In the genomic region with DNA sequence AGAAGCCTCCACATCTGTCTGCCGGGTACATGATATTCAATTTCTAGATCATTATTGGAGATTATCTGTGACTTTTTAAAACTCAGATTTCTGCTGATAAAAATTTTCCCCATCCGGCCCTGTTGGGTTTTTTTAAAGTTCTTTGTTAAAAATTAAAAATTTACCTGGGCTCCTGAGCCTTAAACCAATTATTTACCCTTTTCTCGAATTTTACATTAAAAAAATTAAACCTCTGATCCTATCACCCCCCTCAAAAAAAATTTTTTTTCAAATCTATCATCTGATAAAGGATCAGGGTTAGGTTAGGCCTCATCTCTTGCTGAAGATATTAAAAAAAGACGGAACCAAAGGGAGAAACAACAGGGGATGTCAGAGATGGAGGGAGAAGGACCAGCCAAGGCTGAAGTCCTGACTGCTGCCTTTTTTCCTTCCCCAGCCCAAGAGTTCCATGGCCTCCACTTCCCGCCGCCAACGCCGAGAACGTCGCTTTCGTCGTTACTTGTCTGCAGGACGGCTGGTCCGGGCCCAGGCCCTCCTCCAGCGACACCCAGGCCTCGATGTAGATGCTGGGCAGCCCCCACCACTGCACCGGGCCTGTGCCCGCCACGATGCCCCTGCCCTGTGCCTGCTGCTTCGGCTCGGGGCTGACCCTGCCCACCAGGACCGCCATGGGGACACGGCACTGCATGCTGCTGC, we compare ENCODE assay signal across 8 cellular contexts. TPM values are rescaled to one million over a fixed set of nuclear protein-coding genes. Genes with fewer than 3 reads are reported as not detected.
DNase-seq lines count a peak whose midpoint lies in the region; ATAC-seq, FAIRE-seq and TF ChIP-seq lines count a peak whose summit lies in the region.

No MANE protein-coding gene starts in this region.

- TF ChIP-seq POLR2A in erythroblast (IDR thresholded peaks at IDR 0.05; ENCODE audit: low read length), result peak; percentile 29

- 60 to 69% methylated on average over 22 to 23 of the region's 23 CpGs for WGBS in pancreas, 2 donors

- in situ Hi-C loops in ACHN (cut with HindIII; ENCODE audit: low pct_ligation_motif_present, low pct_unique_long_range_greater_than_20kb, low sequenced_read_pairs), result no loop called here
- in situ Hi-C loops in GM13977 (cut with MboI; ENCODE audit: low pct_unique_long_range_greater_than_20kb, low sequenced_read_pairs, unreplicated experiment), result no loop called here

- H3K27me3 ChIP-seq in DND-41 (ENCODE audit: insufficient read depth, low read length, poor library complexity), result no peaks in the 10 kb centered on the region
- no peaks in the 10 kb centered on the region for H3K27me3 ChIP-seq in pancreas

- H4K20me1 ChIP-seq in DND-41 (ENCODE audit: insufficient read depth, low read length), result no peaks in the 10 kb centered on the region

- peaks cover 31% of the 10 kb centered on the region for H3K36me3 ChIP-seq in DND-41 (ENCODE audit: insufficient read depth, low read length)
- H3K36me3 ChIP-seq in pancreas, result peaks cover 0 to 4% (median 0%) of the 10 kb centered on the region in 3 donors

- H3K79me2 ChIP-seq in DND-41 (ENCODE audit: insufficient read depth, low read length), result peaks cover 48% of the 10 kb centered on the region

- H3K9me3 ChIP-seq in DND-41 (ENCODE audit: insufficient read depth, low read length, severe bottlenecking), result no peaks in the 10 kb centered on the region
- H3K9me3 ChIP-seq in pancreas, result no peaks in the 10 kb centered on the region

- no peak for FAIRE-seq in pancreas (lab: Jason Lieb, UNC)

- no peak for TF ChIP-seq CTCF in DND-41 (IDR thresholded peaks at IDR 0.05; ENCODE audit: borderline replicate concordance, extremely low read depth, low read length, poor library complexity, severe bottlenecking)
- TF ChIP-seq CTCF in RWPE1 (conservative IDR thresholded peaks at IDR 0.05; ENCODE audit: low read depth), result no peak
- TF ChIP-seq CTCF in pancreas (IDR thresholded peaks at IDR 0.05), result no peak
- no peak for TF ChIP-seq CTCF in GM13977 (IDR thresholded peaks at IDR 0.05; ENCODE audit: extremely low read depth, insufficient read depth, missing control alignments)

- H2AFZ ChIP-seq in DND-41 (ENCODE audit: low read depth, low read length), result peak overlapping the region; percentile 75

- peaks cover 52% of the 10 kb centered on the region for H3K4me1 ChIP-seq in DND-41 (ENCODE audit: insufficient read depth, low read length)
- peaks cover 9 to 15% (median 13%) of the 10 kb centered on the region in 3 donors for H3K4me1 ChIP-seq in pancreas

- H3K27ac ChIP-seq in DND-41 (ENCODE audit: low read length), result peak overlapping the region; percentile 62
- peak overlapping the region; percentile 76 for H3K27ac ChIP-seq in RWPE1
- peak overlapping the region; percentile 28 to 79 (median 45) for H3K27ac ChIP-seq in pancreas

- POLR2A ChIA-PET in RWPE1 (lab: Yijun Ruan, JAX; ENCODE audit: low non-redundant PET), result no interaction called here

- H3K9ac ChIP-seq in DND-41 (ENCODE audit: low read depth, low read length), result peak overlapping the region; percentile 67

- CTCF ChIA-PET in RWPE1 (lab: Yijun Ruan, JAX), result interaction anchor here (0.7 to 6.3 kb wide), 2 partner anchors 36 to 51 kb away, joined by 5 to 96 read pairs; no protein-coding TSS in a partner anchor

- H3K4me2 ChIP-seq in DND-41 (ENCODE audit: insufficient read depth, low read length), result peak overlapping the region; percentile 84

- H3K4me3 ChIP-seq in DND-41 (ENCODE audit: low read depth in 1 of 2, low read length in 2 of 2) (peak overlapping the region; percentile 41 to 63; a peak in 3 of 4 replicates), pancreas (peak overlapping the region; percentile 13 to 41 (median 36))

- ATAC-seq in DND-41 (ENCODE audit: insufficient read depth, low read depth) (no peak), pancreas (no peak), GM19452 (IDR thresholded peaks at IDR 0.05; ENCODE audit: unreplicated experiment) (no peak)

- intact Hi-C loops in pancreas (cut with DNase I), result loop anchor here in 2 of 3 donors (5.0 kb wide), 1 partner anchor 49 kb away; no protein-coding TSS in a partner anchor

- DNase-seq in DND-41, result no peak
- no peak for DNase-seq in RWPE1 (ENCODE audit: low spot score)
- no peak for DNase-seq in erythroblast (lab: John Stamatoyannopoulos, UW)
- DNase-seq in pancreas, result peak in 3 of 6 donors; percentile 44 to 67 (median 62)
- DNase-seq in ACHN, result no peak
- DNase-seq in SK-N-DZ (ENCODE audit: low spot score), result no peak
- no peak for DNase-seq in GM13977 (ENCODE audit: low spot score)

RNA-seq across cellular contexts. Expression of a gene that starts 0.5 kb away (rescaled TPM):
- total RNA-seq in pancreas, result 10 to 100 TPM; 12.1 to 25.3 (median 20.8) TPM
- 10 to 100 TPM; 26.5 to 46.0 TPM for polyA plus RNA-seq in pancreas
- polyA plus RNA-seq in SK-N-DZ (2014; cell fraction: cytosol; rRNA removed), result 47.9 and 61.7 TPM in 2 replicates
- 24.3 and 40.8 TPM in 2 replicates for polyA plus RNA-seq in SK-N-DZ (2014; cell fraction: nucleus; rRNA removed)

RNA-seq across cellular contexts. Expression of a gene that starts 1.5 kb away (rescaled TPM):
- total RNA-seq in pancreas, result under 1 TPM; 0.16 to 0.81 (median 0.36) TPM
- 1 to 10 TPM; 1.9 to 2.1 TPM for polyA plus RNA-seq in pancreas
- 9.1 and 16.7 TPM in 2 replicates for polyA plus RNA-seq in SK-N-DZ (2014; cell fraction: cytosol; rRNA removed)
- polyA plus RNA-seq in SK-N-DZ (2014; cell fraction: nucleus; rRNA removed), result 12.3 and 18.2 TPM in 2 replicates

RNA-seq across cellular contexts. Expression of a gene that starts 6.1 kb away (rescaled TPM):
- 100 to 1,000 TPM; 134 to 233 (median 153) TPM for total RNA-seq in pancreas
- polyA plus RNA-seq in pancreas, result 100 to 1,000 TPM; 423 to 669 TPM
- polyA plus RNA-seq in SK-N-DZ (2014; cell fraction: cytosol; rRNA removed), result 617 and 695 TPM in 2 replicates
- 471 and 621 TPM in 2 replicates for polyA plus RNA-seq in SK-N-DZ (2014; cell fraction: nucleus; rRNA removed)

RNA-seq across cellular contexts. Expression of a gene that starts 19.1 kb away (rescaled TPM):
- not detected for total RNA-seq in pancreas
- not detected for polyA plus RNA-seq in pancreas
- polyA plus RNA-seq in SK-N-DZ (2014; cell fraction: cytosol; rRNA removed), result not detected in 2 replicates
- not detected in 2 replicates for polyA plus RNA-seq in SK-N-DZ (2014; cell fraction: nucleus; rRNA removed)

RNA-seq across cellular contexts. Expression of a gene that starts 24.2 kb away (rescaled TPM):
- 1 to 10 TPM in 1 of 6 donors, under 1 TPM in 1, not detected in 4; 0.12 to 1.3 TPM for total RNA-seq in pancreas
- polyA plus RNA-seq in pancreas, result under 1 TPM; 0.05 to 0.15 TPM
- polyA plus RNA-seq in SK-N-DZ (2014; cell fraction: cytosol; rRNA removed), result not detected in 2 replicates
- polyA plus RNA-seq in SK-N-DZ (2014; cell fraction: nucleus; rRNA removed), result not detected in 2 replicates
